1 cellular context compared by ENCODE assay signal in the genomic region with DNA sequence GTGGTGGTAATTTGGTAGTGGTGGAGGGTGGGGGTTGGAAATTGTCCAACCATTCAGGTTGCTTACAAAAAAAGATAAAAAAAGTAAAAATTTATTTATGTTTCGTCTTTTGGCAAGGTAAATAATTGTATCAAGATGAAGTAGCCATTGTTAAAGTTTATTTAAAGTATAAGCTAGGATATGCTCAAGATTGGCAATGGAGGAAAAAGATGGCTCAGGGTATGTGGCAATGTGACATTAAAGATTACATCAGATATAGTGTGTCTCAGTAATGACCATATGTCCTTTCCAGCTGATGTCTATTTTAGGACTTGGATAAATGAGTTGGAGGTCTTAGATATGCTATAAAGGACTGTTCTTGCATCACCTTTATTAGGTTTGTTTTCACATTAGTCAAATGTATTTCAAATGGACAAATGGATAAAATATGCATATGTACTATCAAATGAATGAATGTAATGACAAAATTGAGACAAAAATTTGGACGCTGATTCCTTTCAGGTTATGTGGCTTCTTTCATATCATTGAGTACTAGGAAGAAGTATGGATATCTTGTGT.
TF ChIP-seq lines count a peak whose summit lies in the region.

No MANE protein-coding gene starts in this region.

TF ChIP-seq in K562, 482 proteins besides CTCF, POLR2A, EP300 and RAD21 (continued from another document and continues in another):
- TF ChIP-seq JUND (IDR thresholded peaks at IDR 0.05; ENCODE audit: borderline replicate concordance, low read depth, low read length), result peak; percentile 34; the same call in 1 of the 2 replicates
- peak; percentile 67; the same call in 2 of the 3 replicates for TF ChIP-seq JUND (tag; IDR thresholded peaks at IDR 0.05; ENCODE audit: borderline replicate concordance, low read depth, low read length)
- TF ChIP-seq BDP1 (IDR thresholded peaks at IDR 0.05; ENCODE audit: insufficient read depth, insufficient read length), result no peak
- TF ChIP-seq ZNF311 (CRISPR knock-in tag; IDR thresholded peaks at IDR 0.05), result peak; percentile 40; the same call in 1 of the 2 replicates
- TF ChIP-seq TCF3 (CRISPR knock-in tag; IDR thresholded peaks at IDR 0.05), result no peak
- TF ChIP-seq ATF7 (IDR thresholded peaks at IDR 0.05), result peak; percentile 73; the same call in 1 of the 2 replicates
- TF ChIP-seq CREBBP (IDR thresholded peaks at IDR 0.05; ENCODE audit: low read depth, low read length), result no peak
- TF ChIP-seq, protein P1, sequence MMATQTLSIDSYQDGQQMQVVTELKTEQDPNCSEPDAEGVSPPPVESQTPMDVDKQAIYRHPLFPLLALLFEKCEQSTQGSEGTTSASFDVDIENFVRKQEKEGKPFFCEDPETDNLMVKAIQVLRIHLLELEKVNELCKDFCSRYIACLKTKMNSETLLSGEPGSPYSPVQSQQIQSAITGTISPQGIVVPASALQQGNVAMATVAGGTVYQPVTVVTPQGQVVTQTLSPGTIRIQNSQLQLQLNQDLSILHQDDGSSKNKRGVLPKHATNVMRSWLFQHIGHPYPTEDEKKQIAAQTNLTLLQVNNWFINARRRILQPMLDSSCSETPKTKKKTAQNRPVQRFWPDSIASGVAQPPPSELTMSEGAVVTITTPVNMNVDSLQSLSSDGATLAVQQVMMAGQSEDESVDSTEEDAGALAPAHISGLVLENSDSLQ (IDR thresholded peaks at IDR 0.05), result no peak
- peak; percentile 86 for TF ChIP-seq TAF9B (IDR thresholded peaks at IDR 0.05; ENCODE audit: partially characterized antibody)
- TF ChIP-seq, protein P2, sequence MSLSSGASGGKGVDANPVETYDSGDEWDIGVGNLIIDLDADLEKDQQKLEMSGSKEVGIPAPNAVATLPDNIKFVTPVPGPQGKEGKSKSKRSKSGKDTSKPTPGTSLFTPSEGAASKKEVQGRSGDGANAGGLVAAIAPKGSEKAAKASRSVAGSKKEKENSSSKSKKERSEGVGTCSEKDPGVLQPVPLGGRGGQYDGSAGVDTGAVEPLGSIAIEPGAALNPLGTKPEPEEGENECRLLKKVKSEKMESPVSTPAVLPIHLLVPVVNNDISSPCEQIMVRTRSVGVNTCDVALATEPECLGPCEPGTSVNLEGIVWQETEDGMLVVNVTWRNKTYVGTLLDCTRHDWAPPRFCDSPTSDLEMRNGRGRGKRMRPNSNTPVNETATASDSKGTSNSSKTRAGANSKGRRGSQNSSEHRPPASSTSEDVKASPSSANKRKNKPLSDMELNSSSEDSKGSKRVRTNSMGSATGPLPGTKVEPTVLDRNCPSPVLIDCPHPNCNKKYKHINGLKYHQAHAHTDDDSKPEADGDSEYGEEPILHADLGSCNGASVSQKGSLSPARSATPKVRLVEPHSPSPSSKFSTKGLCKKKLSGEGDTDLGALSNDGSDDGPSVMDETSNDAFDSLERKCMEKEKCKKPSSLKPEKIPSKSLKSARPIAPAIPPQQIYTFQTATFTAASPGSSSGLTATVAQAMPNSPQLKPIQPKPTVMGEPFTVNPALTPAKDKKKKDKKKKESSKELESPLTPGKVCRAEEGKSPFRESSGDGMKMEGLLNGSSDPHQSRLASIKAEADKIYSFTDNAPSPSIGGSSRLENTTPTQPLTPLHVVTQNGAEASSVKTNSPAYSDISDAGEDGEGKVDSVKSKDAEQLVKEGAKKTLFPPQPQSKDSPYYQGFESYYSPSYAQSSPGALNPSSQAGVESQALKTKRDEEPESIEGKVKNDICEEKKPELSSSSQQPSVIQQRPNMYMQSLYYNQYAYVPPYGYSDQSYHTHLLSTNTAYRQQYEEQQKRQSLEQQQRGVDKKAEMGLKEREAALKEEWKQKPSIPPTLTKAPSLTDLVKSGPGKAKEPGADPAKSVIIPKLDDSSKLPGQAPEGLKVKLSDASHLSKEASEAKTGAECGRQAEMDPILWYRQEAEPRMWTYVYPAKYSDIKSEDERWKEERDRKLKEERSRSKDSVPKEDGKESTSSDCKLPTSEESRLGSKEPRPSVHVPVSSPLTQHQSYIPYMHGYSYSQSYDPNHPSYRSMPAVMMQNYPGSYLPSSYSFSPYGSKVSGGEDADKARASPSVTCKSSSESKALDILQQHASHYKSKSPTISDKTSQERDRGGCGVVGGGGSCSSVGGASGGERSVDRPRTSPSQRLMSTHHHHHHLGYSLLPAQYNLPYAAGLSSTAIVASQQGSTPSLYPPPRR (CRISPR knock-in tag; IDR thresholded peaks at IDR 0.05; ENCODE audit: borderline replicate concordance), result no peak
- TF ChIP-seq SRSF9 (IDR thresholded peaks at IDR 0.05; ENCODE audit: borderline replicate concordance, low read depth, low read length), result no peak
- TF ChIP-seq TFAM (CRISPR knock-in tag; conservative IDR thresholded peaks at IDR 0.05), result no peak
- 0 out of 2 replicates have a peak, but pooled peaks have one; percentile 13 for TF ChIP-seq ZNF76 (CRISPR knock-in tag; IDR thresholded peaks at IDR 0.05; ENCODE audit: borderline replicate concordance)
- no peak for TF ChIP-seq ZC3H11A (IDR thresholded peaks at IDR 0.05; ENCODE audit: low read depth, low read length)
- no peak for TF ChIP-seq ZNF695 (CRISPR knock-in tag; IDR thresholded peaks at IDR 0.05)
- TF ChIP-seq ZBTB1 (CRISPR knock-in tag; IDR thresholded peaks at IDR 0.05; ENCODE audit: borderline replicate concordance, low read depth), result no peak
- TF ChIP-seq TBP (optimal IDR thresholded peaks at IDR 0.05; ENCODE audit: low read depth, low read length), result no peak
- TF ChIP-seq ZNF668 (CRISPR knock-in tag; IDR thresholded peaks at IDR 0.05), result peak; percentile 84; the same call in 1 of the 2 replicates
- TF ChIP-seq, protein P3, sequence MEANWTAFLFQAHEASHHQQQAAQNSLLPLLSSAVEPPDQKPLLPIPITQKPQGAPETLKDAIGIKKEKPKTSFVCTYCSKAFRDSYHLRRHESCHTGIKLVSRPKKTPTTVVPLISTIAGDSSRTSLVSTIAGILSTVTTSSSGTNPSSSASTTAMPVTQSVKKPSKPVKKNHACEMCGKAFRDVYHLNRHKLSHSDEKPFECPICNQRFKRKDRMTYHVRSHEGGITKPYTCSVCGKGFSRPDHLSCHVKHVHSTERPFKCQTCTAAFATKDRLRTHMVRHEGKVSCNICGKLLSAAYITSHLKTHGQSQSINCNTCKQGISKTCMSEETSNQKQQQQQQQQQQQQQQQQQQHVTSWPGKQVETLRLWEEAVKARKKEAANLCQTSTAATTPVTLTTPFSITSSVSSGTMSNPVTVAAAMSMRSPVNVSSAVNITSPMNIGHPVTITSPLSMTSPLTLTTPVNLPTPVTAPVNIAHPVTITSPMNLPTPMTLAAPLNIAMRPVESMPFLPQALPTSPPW (CRISPR knock-in tag; IDR thresholded peaks at IDR 0.05), result 0 out of 2 replicates have a peak, but pooled peaks have one; percentile 2
- TF ChIP-seq, protein P4, sequence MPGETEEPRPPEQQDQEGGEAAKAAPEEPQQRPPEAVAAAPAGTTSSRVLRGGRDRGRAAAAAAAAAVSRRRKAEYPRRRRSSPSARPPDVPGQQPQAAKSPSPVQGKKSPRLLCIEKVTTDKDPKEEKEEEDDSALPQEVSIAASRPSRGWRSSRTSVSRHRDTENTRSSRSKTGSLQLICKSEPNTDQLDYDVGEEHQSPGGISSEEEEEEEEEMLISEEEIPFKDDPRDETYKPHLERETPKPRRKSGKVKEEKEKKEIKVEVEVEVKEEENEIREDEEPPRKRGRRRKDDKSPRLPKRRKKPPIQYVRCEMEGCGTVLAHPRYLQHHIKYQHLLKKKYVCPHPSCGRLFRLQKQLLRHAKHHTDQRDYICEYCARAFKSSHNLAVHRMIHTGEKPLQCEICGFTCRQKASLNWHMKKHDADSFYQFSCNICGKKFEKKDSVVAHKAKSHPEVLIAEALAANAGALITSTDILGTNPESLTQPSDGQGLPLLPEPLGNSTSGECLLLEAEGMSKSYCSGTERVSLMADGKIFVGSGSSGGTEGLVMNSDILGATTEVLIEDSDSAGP (CRISPR knock-in tag; IDR thresholded peaks at IDR 0.05), result no peak
- TF ChIP-seq ZNF174 (CRISPR knock-in tag; IDR thresholded peaks at IDR 0.05), result no peak
- TF ChIP-seq MTA3 (IDR thresholded peaks at IDR 0.05; ENCODE audit: borderline replicate concordance), result 0 out of 2 replicates have a peak, but pooled peaks have one; percentile 11
- TF ChIP-seq, protein P5, sequence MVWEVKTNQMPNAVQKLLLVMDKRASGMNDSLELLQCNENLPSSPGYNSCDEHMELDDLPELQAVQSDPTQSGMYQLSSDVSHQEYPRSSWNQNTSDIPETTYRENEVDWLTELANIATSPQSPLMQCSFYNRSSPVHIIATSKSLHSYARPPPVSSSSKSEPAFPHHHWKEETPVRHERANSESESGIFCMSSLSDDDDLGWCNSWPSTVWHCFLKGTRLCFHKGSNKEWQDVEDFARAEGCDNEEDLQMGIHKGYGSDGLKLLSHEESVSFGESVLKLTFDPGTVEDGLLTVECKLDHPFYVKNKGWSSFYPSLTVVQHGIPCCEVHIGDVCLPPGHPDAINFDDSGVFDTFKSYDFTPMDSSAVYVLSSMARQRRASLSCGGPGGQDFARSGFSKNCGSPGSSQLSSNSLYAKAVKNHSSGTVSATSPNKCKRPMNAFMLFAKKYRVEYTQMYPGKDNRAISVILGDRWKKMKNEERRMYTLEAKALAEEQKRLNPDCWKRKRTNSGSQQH (CRISPR knock-in tag; IDR thresholded peaks at IDR 0.05), result no peak
- TF ChIP-seq ZZZ3 (IDR thresholded peaks at IDR 0.05), result no peak
- no peak for TF ChIP-seq BRCA1 (IDR thresholded peaks at IDR 0.05)
- no peak for TF ChIP-seq BRCA1 (CRISPR knock-in tag; IDR thresholded peaks at IDR 0.05)
- TF ChIP-seq PYGO2 (tag; IDR thresholded peaks at IDR 0.05), result no peak
- TF ChIP-seq CHCHD3 (CRISPR knock-in tag; IDR thresholded peaks at IDR 0.05), result no peak
- no peak for TF ChIP-seq MCM7 (IDR thresholded peaks at IDR 0.05)
- TF ChIP-seq ZNF41 (CRISPR knock-in tag; conservative IDR thresholded peaks at IDR 0.05), result no peak
- no peak for TF ChIP-seq POLR2B (IDR thresholded peaks at IDR 0.05; ENCODE audit: low read depth, partially characterized antibody)
- TF ChIP-seq, protein P6, sequence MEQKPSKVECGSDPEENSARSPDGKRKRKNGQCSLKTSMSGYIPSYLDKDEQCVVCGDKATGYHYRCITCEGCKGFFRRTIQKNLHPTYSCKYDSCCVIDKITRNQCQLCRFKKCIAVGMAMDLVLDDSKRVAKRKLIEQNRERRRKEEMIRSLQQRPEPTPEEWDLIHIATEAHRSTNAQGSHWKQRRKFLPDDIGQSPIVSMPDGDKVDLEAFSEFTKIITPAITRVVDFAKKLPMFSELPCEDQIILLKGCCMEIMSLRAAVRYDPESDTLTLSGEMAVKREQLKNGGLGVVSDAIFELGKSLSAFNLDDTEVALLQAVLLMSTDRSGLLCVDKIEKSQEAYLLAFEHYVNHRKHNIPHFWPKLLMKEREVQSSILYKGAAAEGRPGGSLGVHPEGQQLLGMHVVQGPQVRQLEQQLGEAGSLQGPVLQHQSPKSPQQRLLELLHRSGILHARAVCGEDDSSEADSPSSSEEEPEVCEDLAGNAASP (IDR thresholded peaks at IDR 0.05), result 0 out of 2 replicates have a peak, but pooled peaks have one; percentile 24
- peak; percentile 80; the same call in 1 of the 2 replicates for TF ChIP-seq CEBPG (CRISPR knock-in tag; IDR thresholded peaks at IDR 0.05)
- peak; percentile 94 to 97 for TF ChIP-seq CEBPG (tag; conservative IDR thresholded peaks at IDR 0.05 in 1 of 2, IDR thresholded peaks at IDR 0.05 in 1 of 2)
- peak; percentile 10 for TF ChIP-seq ASH1L (IDR thresholded peaks at IDR 0.05; ENCODE audit: borderline replicate concordance, low read depth, partially characterized antibody)
- TF ChIP-seq, protein P7, sequence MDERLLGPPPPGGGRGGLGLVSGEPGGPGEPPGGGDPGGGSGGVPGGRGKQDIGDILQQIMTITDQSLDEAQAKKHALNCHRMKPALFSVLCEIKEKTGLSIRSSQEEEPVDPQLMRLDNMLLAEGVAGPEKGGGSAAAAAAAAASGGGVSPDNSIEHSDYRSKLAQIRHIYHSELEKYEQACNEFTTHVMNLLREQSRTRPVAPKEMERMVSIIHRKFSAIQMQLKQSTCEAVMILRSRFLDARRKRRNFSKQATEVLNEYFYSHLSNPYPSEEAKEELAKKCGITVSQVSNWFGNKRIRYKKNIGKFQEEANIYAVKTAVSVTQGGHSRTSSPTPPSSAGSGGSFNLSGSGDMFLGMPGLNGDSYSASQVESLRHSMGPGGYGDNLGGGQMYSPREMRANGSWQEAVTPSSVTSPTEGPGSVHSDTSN (CRISPR knock-in tag; IDR thresholded peaks at IDR 0.05; ENCODE audit: low read depth), result no peak
- TF ChIP-seq, protein P7 (tag; conservative IDR thresholded peaks at IDR 0.05; ENCODE audit: low read depth), result no peak; the same call in 1 of the 2 replicates
- no peak for TF ChIP-seq RCOR1 (IDR thresholded peaks at IDR 0.05; ENCODE audit: borderline replicate concordance in 1 of 2, low read depth in 2 of 2, low read length in 2 of 2)
- TF ChIP-seq, protein P8, sequence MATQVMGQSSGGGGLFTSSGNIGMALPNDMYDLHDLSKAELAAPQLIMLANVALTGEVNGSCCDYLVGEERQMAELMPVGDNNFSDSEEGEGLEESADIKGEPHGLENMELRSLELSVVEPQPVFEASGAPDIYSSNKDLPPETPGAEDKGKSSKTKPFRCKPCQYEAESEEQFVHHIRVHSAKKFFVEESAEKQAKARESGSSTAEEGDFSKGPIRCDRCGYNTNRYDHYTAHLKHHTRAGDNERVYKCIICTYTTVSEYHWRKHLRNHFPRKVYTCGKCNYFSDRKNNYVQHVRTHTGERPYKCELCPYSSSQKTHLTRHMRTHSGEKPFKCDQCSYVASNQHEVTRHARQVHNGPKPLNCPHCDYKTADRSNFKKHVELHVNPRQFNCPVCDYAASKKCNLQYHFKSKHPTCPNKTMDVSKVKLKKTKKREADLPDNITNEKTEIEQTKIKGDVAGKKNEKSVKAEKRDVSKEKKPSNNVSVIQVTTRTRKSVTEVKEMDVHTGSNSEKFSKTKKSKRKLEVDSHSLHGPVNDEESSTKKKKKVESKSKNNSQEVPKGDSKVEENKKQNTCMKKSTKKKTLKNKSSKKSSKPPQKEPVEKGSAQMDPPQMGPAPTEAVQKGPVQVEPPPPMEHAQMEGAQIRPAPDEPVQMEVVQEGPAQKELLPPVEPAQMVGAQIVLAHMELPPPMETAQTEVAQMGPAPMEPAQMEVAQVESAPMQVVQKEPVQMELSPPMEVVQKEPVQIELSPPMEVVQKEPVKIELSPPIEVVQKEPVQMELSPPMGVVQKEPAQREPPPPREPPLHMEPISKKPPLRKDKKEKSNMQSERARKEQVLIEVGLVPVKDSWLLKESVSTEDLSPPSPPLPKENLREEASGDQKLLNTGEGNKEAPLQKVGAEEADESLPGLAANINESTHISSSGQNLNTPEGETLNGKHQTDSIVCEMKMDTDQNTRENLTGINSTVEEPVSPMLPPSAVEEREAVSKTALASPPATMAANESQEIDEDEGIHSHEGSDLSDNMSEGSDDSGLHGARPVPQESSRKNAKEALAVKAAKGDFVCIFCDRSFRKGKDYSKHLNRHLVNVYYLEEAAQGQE (CRISPR knock-in tag; IDR thresholded peaks at IDR 0.05; ENCODE audit: low read depth), result no peak
- TF ChIP-seq SMARCB1 (IDR thresholded peaks at IDR 0.05; ENCODE audit: insufficient read length, low read depth), result no peak
